In the genomic region with DNA sequence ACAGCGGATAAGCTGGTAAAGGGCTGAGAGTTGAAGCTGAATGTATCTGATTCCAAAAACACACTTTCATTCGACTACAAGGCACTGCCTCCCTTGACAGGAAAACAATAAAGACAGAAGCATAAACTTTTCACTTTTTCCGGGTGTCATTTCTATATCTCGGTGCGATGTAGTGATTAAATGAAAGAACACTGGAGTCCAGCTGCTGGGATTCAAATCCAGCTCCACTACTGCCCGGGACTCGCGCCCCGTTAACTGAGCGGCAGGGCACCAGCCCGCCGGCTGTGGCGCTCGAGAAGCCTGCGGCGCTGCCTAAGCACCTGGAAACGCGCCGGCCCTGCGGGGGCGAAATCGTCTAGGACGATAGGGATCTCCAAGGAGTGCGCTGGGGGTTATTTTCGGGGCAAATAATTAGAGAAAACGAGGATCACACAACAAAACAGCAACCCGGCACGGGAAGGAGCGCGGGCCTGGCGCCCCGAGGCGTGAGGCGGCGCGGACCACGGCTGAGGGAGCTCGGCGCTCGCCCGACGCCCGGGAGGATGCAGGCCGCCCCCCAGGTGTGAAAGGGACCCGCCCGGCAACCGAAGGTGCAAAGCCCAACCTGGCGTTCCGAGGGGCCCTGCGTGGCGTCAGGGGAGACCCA, we compare ENCODE assay signal across 8 cellular contexts. TPM values are rescaled to one million over a fixed set of nuclear protein-coding genes. Genes with fewer than 3 reads are reported as not detected.
DNase-seq lines count a peak whose midpoint lies in the region; ATAC-seq, FAIRE-seq and TF ChIP-seq lines count a peak whose summit lies in the region.

No MANE protein-coding gene starts in this region.

- no peaks in the 10 kb centered on the region for H3K27me3 Mint-ChIP-seq in central memory CD8-positive, alpha-beta T cell

- H3K4me3 Mint-ChIP-seq in central memory CD8-positive, alpha-beta T cell: peak overlapping the region; percentile 94

- no peak for TF ChIP-seq POLR2A in GM12891 (IDR thresholded peaks at IDR 0.05; ENCODE audit: low read depth, low read length)

- H3K9me3 Mint-ChIP-seq in central memory CD8-positive, alpha-beta T cell: no peaks in the 10 kb centered on the region

- peaks cover 15% of the 10 kb centered on the region for H3K36me3 Mint-ChIP-seq in central memory CD8-positive, alpha-beta T cell (ENCODE audit: insufficient read depth)

- DNase-seq in GM12891 (ENCODE audit: insufficient read length, low spot score) (peak; percentile 43), NCI-H1694 (lab: John Stamatoyannopoulos, UW) (peak; percentile 36), kidney tubule cell (ENCODE audit: low spot score) (peak; percentile 77), epidermal melanocyte (ENCODE audit: insufficient read length, low spot score) (no peak)
- DNase-seq in activated CD4-positive, CD25-positive, alpha-beta regulatory T cell (lab: John Stamatoyannopoulos, UW): peak; percentile 27 to 49 (median 36)
- DNase-seq in central memory CD8-positive, alpha-beta T cell (ENCODE audit: low spot score in 2 of 2): peak; percentile 27 to 43
- DNase-seq in stimulated activated CD4-positive, alpha-beta T cell treated with anti-CD3 and anti-CD28 coated beads, Interleukin-15, amount 100 ng/mL, for 24 hours: peak; percentile 81

- ATAC-seq in HG02623 (IDR thresholded peaks at IDR 0.05; ENCODE audit: unreplicated experiment): peak; percentile 38
- peak; percentile 72 for ATAC-seq in central memory CD8-positive, alpha-beta T cell (replicated peaks; ENCODE audit: extremely low read depth, poor library complexity, severe bottlenecking)

- peak; percentile 78 for FAIRE-seq in GM12891 (lab: Jason Lieb, UNC)

- peak overlapping the region; percentile 96 for H3K27ac Mint-ChIP-seq in central memory CD8-positive, alpha-beta T cell (ENCODE audit: low read depth)

- H3K4me1 Mint-ChIP-seq in central memory CD8-positive, alpha-beta T cell: peaks cover 29% of the 10 kb centered on the region

TF ChIP-seq in GM12891, 5 proteins besides CTCF, POLR2A, EP300 and RAD21:
- TF ChIP-seq TAF1 (IDR thresholded peaks at IDR 0.05; ENCODE audit: low read depth, low read length) (0 out of 2 replicates have a peak, but pooled peaks have one; percentile 25), POLR2AphosphoS5 (IDR thresholded peaks at IDR 0.05; ENCODE audit: low read depth, low read length) (no peak), PAX5 (IDR thresholded peaks at IDR 0.05; ENCODE audit: insufficient read depth, low read length, severe bottlenecking) (no peak), SPI1 (IDR thresholded peaks at IDR 0.05; ENCODE audit: low read depth, low read length) (no peak)

RNA-seq across cellular contexts. Expression of gene UIMC1, which starts 0.8 kb away (rescaled TPM):
- 22.5 TPM for polyA plus RNA-seq in GM12891 (2012; ENCODE audit: low read depth, missing spikeins)

RNA-seq across cellular contexts. Expression of gene ZNF346, which starts 16.8 kb away (rescaled TPM):
- polyA plus RNA-seq in GM12891 (2012; ENCODE audit: low read depth, missing spikeins): 11.3 TPM
